8 cellular contexts compared by ENCODE assay signal in genomic region chr6:33277663-33278391, GRCh38. TPM values are rescaled to one million over a fixed set of nuclear protein-coding genes. Genes with fewer than 3 reads are reported as not detected.
DNase-seq lines count a peak whose midpoint lies in the region; TF ChIP-seq lines count a peak whose summit lies in the region.

No MANE protein-coding gene starts in this region.

- H3K27ac ChIP-seq in Karpas-422 (ENCODE audit: low read length) (peak overlapping the region; percentile 93), iPS DF 6.9 (ENCODE audit: low read length) (no peak overlapping the region)

- peak overlapping the region; percentile 90 for H3K4me2 ChIP-seq in Karpas-422 (ENCODE audit: low read depth, low read length, poor library complexity, severe bottlenecking)

- no peak for TF ChIP-seq CTCF in GM13976 (IDR thresholded peaks at IDR 0.05; ENCODE audit: borderline replicate concordance, control extremely low read depth, extremely low read depth, insufficient read depth, missing control alignments)

- H3K9ac ChIP-seq in Karpas-422 (ENCODE audit: low read length) (peak overlapping the region; percentile 91), adipocyte (ENCODE audit: low read length) (peak overlapping the region; percentile 98)

- H3K4me3 ChIP-seq in Karpas-422 (ENCODE audit: low read length) (peak overlapping the region; percentile 80), adipocyte (ENCODE audit: low read length) (peak overlapping the region; percentile 79), iPS DF 6.9 (ENCODE audit: low read length) (peak overlapping the region; percentile 41; the same call in 1 of the 2 replicates)

- H3K27me3 ChIP-seq in Karpas-422 (ENCODE audit: low read length): no peaks in the 10 kb centered on the region
- H3K27me3 ChIP-seq in adipocyte (replicated peaks; ENCODE audit: control insufficient read depth, insufficient read depth, low read length): no peaks in the 10 kb centered on the region
- no peaks in the 10 kb centered on the region for H3K27me3 ChIP-seq in iPS DF 6.9 (ENCODE audit: control insufficient read depth, insufficient read depth, low read length)

- no CpG with 5 or more reads among the region's 39 CpGs for WGBS in iPS DF 6.9 (ENCODE audit: insufficient coverage, insufficient read length)

- DNase-seq in GM13976 (ENCODE audit: low spot score) (peak; percentile 62), Karpas-422 (peak; percentile 87), adipocyte (ENCODE audit: low read depth) (no peak), iPS DF 6.9 (ENCODE audit: low read depth, low spot score) (no peak), NCI-H1694 treated with DMSO at 0.1 percent for 48 hours (lab: John Stamatoyannopoulos, UW) (no peak), SIG-M5 treated with dmso at 0.1 percent for 504 hours (lab: John Stamatoyannopoulos, UW; ENCODE audit: unreplicated experiment) (no peak), HT-29 (ENCODE audit: low spot score) (no peak)
- peak; percentile 39 for DNase-seq in stimulated activated CD4-positive, alpha-beta T cell treated with anti-CD3 and anti-CD28 coated beads, Interleukin-4, amount 100 ng/mL, for 24 hours

- H3K9me3 ChIP-seq in Karpas-422 (ENCODE audit: low read length): no peaks in the 10 kb centered on the region
- H3K9me3 ChIP-seq in adipocyte (ENCODE audit: control insufficient read depth, low read length): no peaks in the 10 kb centered on the region
- no peaks in the 10 kb centered on the region for H3K9me3 ChIP-seq in iPS DF 6.9 (ENCODE audit: control insufficient read depth, insufficient read depth, low read length)

- H2AFZ ChIP-seq in Karpas-422 (ENCODE audit: low read length): no peak overlapping the region

- H4K20me1 ChIP-seq in Karpas-422 (ENCODE audit: insufficient read depth, low read depth, low read length): peaks cover 32% of the 10 kb centered on the region

- H3K36me3 ChIP-seq in Karpas-422 (ENCODE audit: insufficient read depth, low read length): peaks cover 35% of the 10 kb centered on the region
- peaks cover 78% of the 10 kb centered on the region for H3K36me3 ChIP-seq in adipocyte (ENCODE audit: control insufficient read depth, insufficient read depth, low read length, severe bottlenecking)
- H3K36me3 ChIP-seq in iPS DF 6.9 (ENCODE audit: control insufficient read depth, insufficient read depth, low read length): peaks cover 24% of the 10 kb centered on the region

- in situ Hi-C loops in GM13976 (cut with MboI; ENCODE audit: low sequenced_read_pairs, unreplicated experiment): no loop called here

- no peaks in the 10 kb centered on the region for H3K9me2 ChIP-seq in Karpas-422 (replicated peaks; ENCODE audit: insufficient read depth, low read length)

- H3K79me2 ChIP-seq in Karpas-422 (ENCODE audit: low read length): peaks cover 24% of the 10 kb centered on the region

- H3K4me1 ChIP-seq in Karpas-422 (ENCODE audit: low read length) (peaks cover 65% of the 10 kb centered on the region), adipocyte (ENCODE audit: control insufficient read depth, insufficient read depth, low read length) (peaks cover 41% of the 10 kb centered on the region), iPS DF 6.9 (ENCODE audit: control insufficient read depth, insufficient read depth, low read length) (peaks cover 1% of the 10 kb centered on the region; the same call in 1 of the 2 replicates)

RNA-seq across cellular contexts. Expression of gene B3GALT4, which starts 0.9 kb away (rescaled TPM):
- 3.4 and 16.2 TPM in 2 replicates for total RNA-seq in Karpas-422 (2014; rRNA removed; shearing (Covaris generic); ENCODE audit: low replicate concordance)
- total RNA-seq in HT-29 (2014; rRNA removed; shearing (Covaris generic)): 10.6 and 14.1 TPM in 2 replicates

RNA-seq across cellular contexts. Expression of gene RPS18, which starts 6.0 kb away (rescaled TPM):
- 7,996 and 13,063 TPM in 2 replicates for total RNA-seq in Karpas-422 (2014; rRNA removed; shearing (Covaris generic); ENCODE audit: low replicate concordance)
- total RNA-seq in HT-29 (2014; rRNA removed; shearing (Covaris generic)): 3,486 and 3,632 TPM in 2 replicates

RNA-seq across cellular contexts. Expression of gene VPS52, which starts 6.2 kb away (rescaled TPM):
- 21.6 and 76.5 TPM in 2 replicates for total RNA-seq in Karpas-422 (2014; rRNA removed; shearing (Covaris generic); ENCODE audit: low replicate concordance)
- 39.4 and 48.5 TPM in 2 replicates for total RNA-seq in HT-29 (2014; rRNA removed; shearing (Covaris generic))

RNA-seq across cellular contexts. Expression of gene WDR46, which starts 11.2 kb away (rescaled TPM):
- 59.6 and 91.1 TPM in 2 replicates for total RNA-seq in Karpas-422 (2014; rRNA removed; shearing (Covaris generic); ENCODE audit: low replicate concordance)
- 79.0 and 92.2 TPM in 2 replicates for total RNA-seq in HT-29 (2014; rRNA removed; shearing (Covaris generic))

RNA-seq across cellular contexts. Expression of gene PFDN6, which starts 11.6 kb away (rescaled TPM):
- 66.7 and 126 TPM in 2 replicates for total RNA-seq in Karpas-422 (2014; rRNA removed; shearing (Covaris generic); ENCODE audit: low replicate concordance)
- 86.8 and 90.7 TPM in 2 replicates for total RNA-seq in HT-29 (2014; rRNA removed; shearing (Covaris generic))

Comparison
In these comparisons a context has a peak if more than half of its experiments do, and no peak if none do; other contexts are left out.
1. DNase-seq: peak in GM13976 (single experiment), Karpas-422 (single experiment) and stimulated activated CD4-positive, alpha-beta T cell treated with anti-CD3 and anti-CD28 coated beads, Interleukin-4, amount 100 ng/mL, for 24 hours (single experiment); none in adipocyte (single experiment), iPS DF 6.9 (single experiment), NCI-H1694 treated with DMSO at 0.1 percent for 48 hours (single experiment), SIG-M5 treated with dmso at 0.1 percent for 504 hours (single experiment) and HT-29 (single experiment).
2. Peak in every context shown above with its lines, with median percentiles within 50 percentile points of each other: H3K4me3 ChIP-seq.